ENCODE assay signal across 17 cellular contexts in the genomic region with DNA sequence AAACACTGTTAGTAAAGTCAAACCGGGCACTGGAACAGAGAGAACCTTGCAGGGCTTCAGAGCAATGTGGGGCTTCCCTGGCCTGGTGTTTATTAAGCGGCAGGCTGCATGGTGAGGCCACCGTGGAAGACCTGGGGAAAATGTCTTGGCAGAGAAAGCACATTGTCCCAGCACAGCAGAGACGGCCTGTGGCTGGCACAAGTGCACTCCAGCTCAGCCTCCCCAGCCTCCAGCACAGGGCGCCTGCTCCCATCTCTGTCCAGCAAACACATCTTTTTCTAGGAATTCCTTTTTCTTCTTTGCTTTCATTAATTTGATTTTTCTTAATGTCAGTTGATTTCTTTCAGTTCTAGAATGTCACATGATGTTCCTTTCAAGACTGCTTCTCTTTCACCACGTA.
"Had no signal": no experiment of that assay in that cellular context is flagged by ENCODE, and none has a peak within 500 bp of the region (broad histone marks: within the 10 kb centered on the region; RNA-seq: fewer than 3 reads in every experiment).

No MANE protein-coding gene starts in this region.

- ATAC-seq: activated CD8-positive, alpha-beta T cell treated with anti-CD3 and anti-CD28 coated beads for 36 hours; activated naive CD4-positive, alpha-beta T cell treated with anti-CD3 and anti-CD28 coated beads, Interleukin-2, amount 50 U/mL, for 72 hours; activated T-cell treated with anti-CD3 and anti-CD28 coated beads, Interleukin-2, amount 50 U/mL, for 4 hours; effector memory CD8-positive, alpha-beta T cell; left lung; naive thymus-derived CD8-positive, alpha-beta T cell; sciatic nerve; stimulated activated naive CD8-positive, alpha-beta T cell treated with anti-CD3 and anti-CD28 coated beads, Interleukin-15, Interleukin-2, amounts not matched to agents 100 U/mL and 50 U/mL, for 24 hours; upper lobe of right lung; WTC11 had no signal

- FAIRE-seq: islet of Langerhans had no signal

- DNase-seq: activated CD4-positive, alpha-beta T cell treated with anti-CD3 and anti-CD28 coated beads for 48 hours; activated CD8-positive, alpha-beta T cell treated with anti-CD3 and anti-CD28 coated beads for 36 hours; activated effector memory CD4-positive, alpha-beta T cell treated with anti-CD3 and anti-CD28 coated beads, Interleukin-2, amount 50 U/mL, for 16 hours; activated T-cell treated with anti-CD3 and anti-CD28 coated beads, Interleukin-2, amount 50 U/mL, for 4 hours; central memory CD4-positive, alpha-beta T cell; effector memory CD8-positive, alpha-beta T cell; foreskin melanocyte; left lung; naive thymus-derived CD8-positive, alpha-beta T cell; stimulated activated naive CD8-positive, alpha-beta T cell treated with anti-CD3 and anti-CD28 coated beads, Interleukin-15, Interleukin-2, amounts not matched to agents 100 U/mL and 50 U/mL, for 24 hours; T-helper 2 cell; testis; upper lobe of right lung had no signal
